13 cellular contexts compared by ENCODE assay signal in the genomic region with DNA sequence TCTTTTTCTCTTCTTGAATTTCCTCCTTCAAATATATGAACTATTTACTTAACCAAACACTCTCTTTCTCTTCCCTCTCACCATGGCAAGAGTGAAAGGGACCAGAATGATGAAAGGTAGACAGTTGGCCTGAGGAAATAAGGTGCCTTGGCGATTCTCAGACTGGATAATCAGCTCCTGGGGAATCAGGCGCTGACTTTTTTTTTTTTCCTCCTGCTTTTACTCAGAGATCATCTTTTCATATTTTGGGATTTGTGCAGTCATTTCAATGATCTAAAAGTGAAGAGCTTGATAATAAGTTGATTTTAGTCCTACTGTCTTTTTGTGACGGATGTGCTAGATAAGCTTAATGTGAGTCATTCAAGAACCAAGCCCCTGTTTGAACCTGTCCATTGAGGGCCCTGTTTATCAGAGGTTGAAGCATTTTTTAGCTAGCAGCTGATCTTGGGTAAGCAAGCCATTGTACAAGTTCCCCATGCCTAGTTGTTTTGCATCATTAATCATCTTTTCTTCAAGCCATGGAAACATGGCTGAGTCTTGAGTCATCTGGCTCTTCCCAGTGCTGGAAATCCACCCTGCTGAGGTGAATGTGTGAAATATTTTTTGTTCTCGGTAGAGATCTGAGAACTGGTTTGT. TPM values are rescaled to one million over a fixed set of nuclear protein-coding genes. Genes with fewer than 3 reads are reported as not detected.
DNase-seq lines count a peak whose midpoint lies in the region; ATAC-seq, FAIRE-seq and TF ChIP-seq lines count a peak whose summit lies in the region.
"Had no signal": no experiment of that assay in that cellular context is flagged by ENCODE, and none has a peak within 500 bp of the region (broad histone marks: within the 10 kb centered on the region; RNA-seq: fewer than 3 reads in every experiment).

No MANE protein-coding gene starts in this region.

- H3K4me3 ChIP-seq in HepG2 (replicated peaks in 1 of 3; ENCODE audit: insufficient read depth in 1 of 3, low read depth in 2 of 3, low read length in 3 of 3) (no peak overlapping the region), right lobe of liver (no peak overlapping the region), adrenal gland (no peak overlapping the region), hepatocyte (no peak overlapping the region), OCI-LY7 (ENCODE audit: low read depth, low read length, poor library complexity, severe bottlenecking) (no peak overlapping the region)
- H3K4me3 ChIP-seq: BLaER1 treated with 17β-estradiol and CSF1 and Interleukin-3, amounts not matched to agents 10 nM and 100 nM; ovary had no signal

- peaks cover 66% of the 10 kb centered on the region for H3K4me1 ChIP-seq in HepG2 (ENCODE audit: insufficient read depth, low read length)
- peaks cover 0 to 44% (median 18%) of the 10 kb centered on the region in 4 donors for H3K4me1 ChIP-seq in right lobe of liver
- H3K4me1 ChIP-seq in adrenal gland (replicated peaks in 1 of 2) = peaks cover 40 to 54% of the 10 kb centered on the region in 2 donors
- peaks cover 43% of the 10 kb centered on the region for H3K4me1 ChIP-seq in hepatocyte (ENCODE audit: insufficient read depth)
- H3K4me1 ChIP-seq in OCI-LY7 (ENCODE audit: insufficient read depth, low read length, poor library complexity, severe bottlenecking) = no peaks in the 10 kb centered on the region

- H2AFZ ChIP-seq in HepG2 (ENCODE audit: low read length) (no peak overlapping the region), hepatocyte (no peak overlapping the region), OCI-LY7 (ENCODE audit: low read length) (no peak overlapping the region)

- no peak overlapping the region for H3K9ac ChIP-seq in HepG2 (ENCODE audit: insufficient read depth, low read depth, low read length)
- H3K9ac ChIP-seq: BLaER1 treated with 17β-estradiol and CSF1 and Interleukin-3, amounts not matched to agents 10 nM and 100 nM had no signal

- H3K9me2 ChIP-seq in hepatocyte (replicated peaks; ENCODE audit: insufficient read depth) (no peaks in the 10 kb centered on the region), OCI-LY7 (ENCODE audit: insufficient read depth, low read length) (no peaks in the 10 kb centered on the region; the same call in 1 of the 2 replicates)

- in situ Hi-C loops in HepG2 (cut with HindIII; ENCODE audit: extremely low pct_ligation_motif_present, low pct_unique_long_range_greater_than_20kb) = no loop called here

- WGBS in HepG2 (ENCODE audit: low lambda C conversion rate) = 91% methylated on average over 4 of the region's 4 CpGs
- WGBS in right lobe of liver (ENCODE audit: insufficient coverage, low coverage, low lambda C conversion rate, missing lambda C conversion rate) = 76% methylated on average over 4 of the region's 4 CpGs
- WGBS in adrenal gland, 4 donors = 57 to 64% (median 58%) methylated on average over 4 of the region's 4 CpGs
- WGBS in hepatocyte (ENCODE audit: low lambda C conversion rate, missing lambda C conversion rate) = 47% methylated on average over 4 of the region's 4 CpGs

- H3K4me2 ChIP-seq in HepG2 (ENCODE audit: low read depth, low read length) (no peak overlapping the region), hepatocyte (peak overlapping the region; percentile 5), OCI-LY7 (ENCODE audit: low read length) (no peak overlapping the region)

- intact Hi-C loops in HepG2 (cut with micrococcal nuclease; ENCODE audit: unreplicated experiment) (no loop called here), right lobe of liver (cut with DNase I) (no loop called here), adrenal gland (cut with DNase I) (no loop called here), OCI-LY7 (cut with micrococcal nuclease; ENCODE audit: unreplicated experiment) (no loop called here)

- no peak for FAIRE-seq in HepG2 (lab: Jason Lieb, UNC)
- FAIRE-seq: endometrium had no signal

- no peak for TF ChIP-seq EP300 in HepG2 (IDR thresholded peaks at IDR 0.05; ENCODE audit: low read depth in 2 of 2, low read length in 2 of 2)
- no peak for TF ChIP-seq EP300 in HepG2 (CRISPR knock-in tag; IDR thresholded peaks at IDR 0.05; ENCODE audit: borderline replicate concordance)

- peak; percentile 56 for DNase-seq in HepG2 (ENCODE audit: low spot score)
- DNase-seq in right lobe of liver = no peak
- DNase-seq in adrenal gland = peak in 4 of 7 donors; percentile 19 to 40 (median 33)
- DNase-seq in hepatocyte (ENCODE audit: low spot score) = peak; percentile 63
- no peak for DNase-seq in activated T-cell treated with anti-CD3 and anti-CD28 coated beads for 4 hours
- DNase-seq in inferior parietal cortex (ENCODE audit: extremely low spot score) = no peak
- DNase-seq in activated CD8-positive, alpha-beta memory T cell treated with anti-CD3 and anti-CD28 coated beads, Interleukin-2, amount 50 U/mL, for 48 hours = no peak
- no peak for DNase-seq in OCI-LY7 (ENCODE audit: low spot score)
- DNase-seq: activated CD4-positive, alpha-beta T cell treated with anti-CD3 and anti-CD28 coated beads, Interleukin-2, amount 50 U/mL, for 4 hours; NCI-H524; ovary had no signal

- H3K9me3 ChIP-seq in HepG2 (ENCODE audit: low read length) = no peaks in the 10 kb centered on the region
- H3K9me3 ChIP-seq in right lobe of liver = no peaks in the 10 kb centered on the region
- H3K9me3 ChIP-seq in adrenal gland (replicated peaks in 1 of 3) = no peaks in the 10 kb centered on the region
- H3K9me3 ChIP-seq in hepatocyte (ENCODE audit: low read depth) = no peaks in the 10 kb centered on the region
- H3K9me3 ChIP-seq in OCI-LY7 (ENCODE audit: low read length) = no peaks in the 10 kb centered on the region
- H3K9me3 ChIP-seq: ovary had no signal

- no peaks in the 10 kb centered on the region for H3K27me3 ChIP-seq in HepG2 (ENCODE audit: control insufficient read depth in 1 of 2, insufficient read depth in 2 of 2, low read length in 2 of 2)
- H3K27me3 ChIP-seq in right lobe of liver = no peaks in the 10 kb centered on the region
- no peaks in the 10 kb centered on the region for H3K27me3 ChIP-seq in adrenal gland
- H3K27me3 ChIP-seq in hepatocyte = no peaks in the 10 kb centered on the region
- H3K27me3 ChIP-seq: BLaER1 treated with 17β-estradiol and CSF1 and Interleukin-3, amounts not matched to agents 10 nM and 100 nM; ovary had no signal

- H3K79me2 ChIP-seq in HepG2 (ENCODE audit: insufficient read depth, low read length) = peaks cover 38% of the 10 kb centered on the region
- peaks cover 84% of the 10 kb centered on the region for H3K79me2 ChIP-seq in hepatocyte
- no peaks in the 10 kb centered on the region for H3K79me2 ChIP-seq in OCI-LY7 (ENCODE audit: insufficient read depth, low read depth, low read length)

- POLR2A ChIA-PET in HepG2 (lab: Yijun Ruan, JAX) = no interaction called here
- POLR2A ChIA-PET in OCI-LY7 (lab: Charles Lee) = interaction anchor here (0.7 kb wide), 1 partner anchor 29 kb away, joined by 3 read pairs; no protein-coding TSS in a partner anchor

- BruUV-seq in HepG2 (replicated peaks; lab: Mats Ljungman, UMichigan) (no TSS peak), OCI-LY7 (replicated peaks; lab: Mats Ljungman, UMichigan) (no TSS peak)

- H3K36me3 ChIP-seq in HepG2 (replicated peaks in 1 of 2; ENCODE audit: control insufficient read depth in 1 of 2, insufficient read depth in 2 of 2, low read length in 2 of 2) (no peaks in the 10 kb centered on the region), right lobe of liver (no peaks in the 10 kb centered on the region), adrenal gland (replicated peaks in 1 of 2) (no peaks in the 10 kb centered on the region), hepatocyte (replicated peaks; ENCODE audit: insufficient read depth, low read depth) (no peaks in the 10 kb centered on the region), OCI-LY7 (ENCODE audit: insufficient read depth, low read length) (no peaks in the 10 kb centered on the region)
- H3K36me3 ChIP-seq: ovary had no signal

- TF ChIP-seq CTCF in HepG2 (CRISPR knock-in tag; IDR thresholded peaks at IDR 0.05) = no peak
- TF ChIP-seq CTCF in right lobe of liver (IDR thresholded peaks at IDR 0.05) = no peak
- TF ChIP-seq CTCF in adrenal gland (IDR thresholded peaks at IDR 0.05) = no peak
- no peak for TF ChIP-seq CTCF in hepatocyte (IDR thresholded peaks at IDR 0.05; ENCODE audit: poor library complexity)
- TF ChIP-seq CTCF in OCI-LY7 (conservative IDR thresholded peaks at IDR 0.05; ENCODE audit: low read length) = no peak

- CTCF ChIA-PET in HepG2 (lab: Yijun Ruan, JAX; ENCODE audit: low intra/inter-chr PET ratio, low total read pairs) = no interaction called here
- CTCF ChIA-PET in OCI-LY7 (lab: Charles Lee; ENCODE audit: unreplicated experiment) = no interaction called here

- ATAC-seq in HepG2 = no peak
- ATAC-seq in right lobe of liver = no peak

- H3K27ac ChIP-seq in HepG2 (ENCODE audit: extremely low read length, insufficient read depth, low read length) (no peak overlapping the region), right lobe of liver (no peak overlapping the region), adrenal gland (peak overlapping the region in 4 of 5 donors; percentile 16 to 71 (median 61)), hepatocyte (peak overlapping the region; percentile 79), OCI-LY7 (ENCODE audit: low read depth, low read length, poor library complexity, severe bottlenecking) (no peak overlapping the region)
- H3K27ac ChIP-seq: BLaER1 treated with 17β-estradiol and CSF1 and Interleukin-3, amounts not matched to agents 10 nM and 100 nM; ovary had no signal

- no peak for TF ChIP-seq POLR2A in HepG2 (IDR thresholded peaks at IDR 0.05; ENCODE audit: insufficient read depth in 1 of 2, low read depth in 2 of 2, low read length in 2 of 2)
- no peak for TF ChIP-seq POLR2A in right lobe of liver (IDR thresholded peaks at IDR 0.05)
- TF ChIP-seq POLR2A in adrenal gland (IDR thresholded peaks at IDR 0.05) = no peak

- H4K20me1 ChIP-seq in HepG2 (ENCODE audit: insufficient read depth, low read length) (peaks cover 11% of the 10 kb centered on the region), hepatocyte (ENCODE audit: insufficient read depth, poor library complexity, severe bottlenecking) (peaks cover 4% of the 10 kb centered on the region), OCI-LY7 (ENCODE audit: insufficient read depth, low read length) (no peaks in the 10 kb centered on the region)

- no peak for TF ChIP-seq RAD21 in HepG2 (CRISPR knock-in tag; IDR thresholded peaks at IDR 0.05)

RNA-seq across cellular contexts. Expression of a gene that starts 40.8 kb away (rescaled TPM):
- total RNA-seq in HepG2 (2016; rRNA removed; fragmentation: Illumina TruSeq; extraction: Trizol) (20.9 and 26.1 TPM in 2 replicates), right lobe of liver (10 to 100 TPM; 27.8 to 63.1 (median 33.8) TPM), adrenal gland (10 to 100 TPM; 31.6 to 60.5 (median 42.4) TPM), hepatocyte (46.0 and 46.1 TPM in 2 replicates), OCI-LY7 (2022) (4.8 and 5.9 TPM in 2 replicates)
- total RNA-seq in HepG2 (2016; cell fraction: cytosol; rRNA removed; fragmentation: Illumina TruSeq; extraction: Trizol; ENCODE audit: low read depth) = 7.4 and 8.4 TPM in 2 replicates
- 19.4 and 27.9 TPM in 2 replicates for total RNA-seq in HepG2 (2016; cell fraction: insoluble cytoplasmic fraction; rRNA removed; fragmentation: Illumina TruSeq; extraction: Trizol)
- total RNA-seq in HepG2 (2016; cell fraction: membrane; rRNA removed; fragmentation: Illumina TruSeq; extraction: Trizol) = 12.5 and 13.9 TPM in 2 replicates
- total RNA-seq in HepG2 (2016; cell fraction: nucleus; rRNA removed; fragmentation: Illumina TruSeq; extraction: Trizol) = 28.9 and 34.6 TPM in 2 replicates
- polyA plus RNA-seq in HepG2 (2011; rRNA removed) (32.2 and 33.8 TPM in 2 replicates), adrenal gland (10 to 100 TPM; 20.0 to 39.7 (median 34.7) TPM), hepatocyte (43.6 and 44.9 TPM in 2 replicates)
- polyA plus RNA-seq in HepG2 (2011; cell fraction: cytosol; rRNA removed) = 17.7 and 19.5 TPM in 2 replicates
- polyA plus RNA-seq in HepG2 (2011; cell fraction: nucleus; rRNA removed) = 77.2 and 113 TPM in 2 replicates
- polyA plus RNA-seq in HepG2 (2012) = 17.9 and 21.0 TPM in 2 replicates
- polyA plus RNA-seq in HepG2 (2016; cell fraction: cytosol; fragmentation: Illumina TruSeq; extraction: Trizol; ENCODE audit: low read depth) = 2.1 and 2.2 TPM in 2 replicates
- polyA plus RNA-seq in HepG2 (2016; cell fraction: insoluble cytoplasmic fraction; fragmentation: Illumina TruSeq; extraction: Trizol; ENCODE audit: low read depth) = 19.9 and 26.2 TPM in 2 replicates
- 5.9 and 7.6 TPM in 2 replicates for polyA plus RNA-seq in HepG2 (2016; cell fraction: membrane; fragmentation: Illumina TruSeq; extraction: Trizol; ENCODE audit: low read depth)
- 54.1 and 57.5 TPM in 2 replicates for polyA plus RNA-seq in HepG2 (2016; cell fraction: nucleus; fragmentation: Illumina TruSeq; extraction: Trizol; ENCODE audit: insufficient read depth, low read depth)
- polyA minus RNA-seq in HepG2 (2011; rRNA and poly(A)+ RNA removed; ENCODE audit: low replicate concordance) = 30.7 and 84.5 TPM in 2 replicates
- polyA minus RNA-seq in HepG2 (2011; cell fraction: cytosol; rRNA and poly(A)+ RNA removed) = 12.0 and 17.5 TPM in 2 replicates
- polyA minus RNA-seq in HepG2 (2011; cell fraction: nucleus; rRNA and poly(A)+ RNA removed) = 48.5 and 64.6 TPM in 2 replicates
- total RNA-seq in OCI-LY7 (2014; rRNA removed; shearing (Covaris generic)) = 0.60 and 5.4 TPM in 2 replicates

RNA-seq across cellular contexts. Expression of a gene that starts 41.6 kb away (rescaled TPM):
- total RNA-seq in HepG2 (2016; rRNA removed; fragmentation: Illumina TruSeq; extraction: Trizol) (20.3 and 25.9 TPM in 2 replicates), right lobe of liver (10 to 100 TPM in 4 of 6 experiments, 1 to 10 TPM in 2; 9.7 to 16.3 (median 13.2) TPM), adrenal gland (10 to 100 TPM; 14.0 to 37.4 (median 25.2) TPM), hepatocyte (14.6 and 29.7 TPM in 2 replicates), OCI-LY7 (2022) (37.9 and 40.0 TPM in 2 replicates)
- 5.2 and 7.4 TPM in 2 replicates for total RNA-seq in HepG2 (2016; cell fraction: cytosol; rRNA removed; fragmentation: Illumina TruSeq; extraction: Trizol; ENCODE audit: low read depth)
- total RNA-seq in HepG2 (2016; cell fraction: insoluble cytoplasmic fraction; rRNA removed; fragmentation: Illumina TruSeq; extraction: Trizol) = 16.8 and 18.9 TPM in 2 replicates
- total RNA-seq in HepG2 (2016; cell fraction: membrane; rRNA removed; fragmentation: Illumina TruSeq; extraction: Trizol) = 8.0 and 10.8 TPM in 2 replicates
- 21.2 and 22.0 TPM in 2 replicates for total RNA-seq in HepG2 (2016; cell fraction: nucleus; rRNA removed; fragmentation: Illumina TruSeq; extraction: Trizol)
- polyA plus RNA-seq in HepG2 (2011; rRNA removed) (27.7 and 29.9 TPM in 2 replicates), adrenal gland (10 to 100 TPM; 35.8 to 69.5 (median 39.0) TPM), hepatocyte (41.5 and 49.8 TPM in 2 replicates)
- 7.0 and 10.2 TPM in 2 replicates for polyA plus RNA-seq in HepG2 (2011; cell fraction: cytosol; rRNA removed)
- 39.4 and 46.1 TPM in 2 replicates for polyA plus RNA-seq in HepG2 (2011; cell fraction: nucleus; rRNA removed)
- 19.7 and 20.7 TPM in 2 replicates for polyA plus RNA-seq in HepG2 (2012)
- 5.9 and 7.3 TPM in 2 replicates for polyA plus RNA-seq in HepG2 (2016; cell fraction: cytosol; fragmentation: Illumina TruSeq; extraction: Trizol; ENCODE audit: low read depth)
- 21.3 and 22.3 TPM in 2 replicates for polyA plus RNA-seq in HepG2 (2016; cell fraction: insoluble cytoplasmic fraction; fragmentation: Illumina TruSeq; extraction: Trizol; ENCODE audit: low read depth)
- 5.9 and 6.0 TPM in 2 replicates for polyA plus RNA-seq in HepG2 (2016; cell fraction: membrane; fragmentation: Illumina TruSeq; extraction: Trizol; ENCODE audit: low read depth)
- 28.2 and 41.4 TPM in 2 replicates for polyA plus RNA-seq in HepG2 (2016; cell fraction: nucleus; fragmentation: Illumina TruSeq; extraction: Trizol; ENCODE audit: insufficient read depth, low read depth)
- polyA minus RNA-seq in HepG2 (2011; rRNA and poly(A)+ RNA removed; ENCODE audit: low replicate concordance) = 6.0 and 23.4 TPM in 2 replicates
- polyA minus RNA-seq in HepG2 (2011; cell fraction: cytosol; rRNA and poly(A)+ RNA removed) = 5.8 and 7.4 TPM in 2 replicates
- 58.7 and 70.7 TPM in 2 replicates for polyA minus RNA-seq in HepG2 (2011; cell fraction: nucleus; rRNA and poly(A)+ RNA removed)
- total RNA-seq in OCI-LY7 (2014; rRNA removed; shearing (Covaris generic)) = 19.8 and 26.4 TPM in 2 replicates

Comparison
In these comparisons a context has a peak if more than half of its experiments do, and no peak if none do; other contexts are left out.
1. DNase-seq: peak in HepG2 (single experiment), adrenal gland (4 of 7) and hepatocyte (single experiment); none in right lobe of liver (0 of 3), activated T-cell treated with anti-CD3 and anti-CD28 coated beads for 4 hours (single experiment), inferior parietal cortex (single experiment), activated CD8-positive, alpha-beta memory T cell treated with anti-CD3 and anti-CD28 coated beads, Interleukin-2, amount 50 U/mL, for 48 hours (single experiment) and OCI-LY7 (single experiment).
2. H3K27ac ChIP-seq: peak in adrenal gland (4 of 5) and hepatocyte (single experiment); none in HepG2 (single experiment), right lobe of liver (0 of 3) and OCI-LY7 (single experiment).